ENCODE assay signal across 8 cellular contexts in the genomic region with DNA sequence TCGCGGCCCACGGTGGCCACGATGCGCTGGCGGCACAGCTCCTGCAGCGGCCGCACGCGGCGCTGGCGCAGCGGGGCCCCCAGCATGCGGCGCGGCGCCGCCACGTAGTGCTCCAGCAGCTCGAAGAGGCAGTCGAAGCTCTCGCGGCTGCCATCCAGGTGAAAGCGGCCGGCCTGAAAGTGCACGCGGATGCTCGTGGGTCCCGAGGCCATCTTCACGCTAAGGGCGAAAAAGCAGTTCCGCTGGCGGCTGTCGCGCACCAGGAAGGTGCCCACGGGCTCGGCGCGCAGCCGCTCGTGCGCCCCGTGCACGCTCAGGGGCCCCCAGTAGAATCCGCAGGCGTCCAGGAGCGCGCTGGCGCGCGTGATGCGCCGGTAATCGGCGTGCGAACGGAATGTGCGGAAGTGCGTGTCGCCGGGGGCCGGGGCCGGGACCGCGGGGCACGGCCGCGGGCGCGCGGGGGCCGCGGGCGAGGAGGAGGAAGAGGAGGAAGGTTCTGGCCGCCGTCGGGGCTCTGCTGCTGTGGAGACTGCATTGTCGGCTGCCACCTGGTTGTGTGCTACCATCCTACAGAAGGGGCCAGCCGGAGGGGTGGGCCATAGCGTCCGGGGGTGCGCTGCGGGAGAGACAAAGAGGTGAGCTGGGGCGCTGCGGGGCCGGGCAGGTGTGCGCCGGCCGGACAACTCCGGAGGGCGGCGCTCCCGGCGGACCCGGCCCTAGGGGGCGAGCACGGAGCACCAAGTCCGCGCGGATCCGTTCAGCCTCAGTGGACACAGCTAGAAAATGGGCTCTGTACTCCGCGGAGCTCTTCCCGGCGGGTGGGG. TPM values are rescaled to one million over a fixed set of nuclear protein-coding genes. Genes with fewer than 3 reads are reported as not detected.
A peak's percentile ranks its signal among the peaks of the same experiment; 100 is the strongest.
DNase-seq lines count a peak whose midpoint lies in the region; ATAC-seq, FAIRE-seq and TF ChIP-seq lines count a peak whose summit lies in the region.

No MANE protein-coding gene starts in this region.

- FAIRE-seq in K562 (lab: Jason Lieb, UNC): no peak

- peak overlapping the region; percentile 72 for H2AFZ ChIP-seq in K562 (ENCODE audit: low read depth, low read length)

- in situ Hi-C loops in K562 (cut with MboI): no loop called here

- POLR2A ChIA-PET in K562 (lab: Yijun Ruan, JAX): interaction anchor here (0.5 to 3.2 kb wide), 52 partner anchors 9 to 1024 kb away, joined by 3 to 36 read pairs (median 4); a partner anchor contains a TSS

- no peak for TF ChIP-seq EP300 in K562 (IDR thresholded peaks at IDR 0.05; ENCODE audit: low read length)

- H3K4me2 ChIP-seq in K562 (ENCODE audit: insufficient read depth, low read length): peak overlapping the region; percentile 77

- DNase-seq in NCI-H2107 (lab: John Stamatoyannopoulos, UW) (peak; percentile 25), NCI-H2107 treated with DMSO at 0.1 percent for 48 hours (lab: John Stamatoyannopoulos, UW; ENCODE audit: unreplicated experiment) (no peak), T-helper 1 cell (peak; percentile 40 to 79 (median 63)), K562 (ENCODE audit: extremely low read depth in 1 of 4, low spot score in 3 of 4) (peak; percentile 60 to 75 (median 67)), islet precursor cell (peak; percentile 73)
- DNase-seq in stimulated activated CD4-positive, alpha-beta T cell treated with anti-CD3 and anti-CD28 coated beads, Interleukin-2, amount 100 ng/mL, for 4 hours (ENCODE audit: low read depth): peak; percentile 38

- 0 out of 5 replicates have a peak, but pooled peaks cover 0 to 4% of the 10 kb centered on the region in 2 experiments for H3K27me3 ChIP-seq in K562 (ENCODE audit: control insufficient read depth in 2 of 2, insufficient read depth in 2 of 2, low read length in 2 of 2)

- H3K36me3 ChIP-seq in K562 (ENCODE audit: control insufficient read depth, insufficient read depth, low read length): peaks cover 25% of the 10 kb centered on the region; the same call in 1 of the 3 replicates

- H3K79me2 ChIP-seq in K562 (ENCODE audit: control insufficient read depth, insufficient read depth, low read length): peaks cover 33% of the 10 kb centered on the region

- peaks cover 10% of the 10 kb centered on the region; the same call in 1 of the 2 replicates for H4K20me1 ChIP-seq in K562 (replicated peaks; ENCODE audit: control insufficient read depth, insufficient read depth, low read length)

- H3K9me3 ChIP-seq in K562 (replicated peaks; ENCODE audit: control insufficient read depth, insufficient read depth, low read depth, low read length): no peaks in the 10 kb centered on the region

- TF ChIP-seq RAD21 in K562 (CRISPR knock-in tag; conservative IDR thresholded peaks at IDR 0.05 in 1 of 2, IDR thresholded peaks at IDR 0.05 in 1 of 2): peak in 1 of 2 experiments; percentile 26; a peak in 2 of 4 replicates

- intact Hi-C loops in K562 (cut with micrococcal nuclease): loop anchor here (2.0 to 10.0 kb wide), 3 partner anchors 50 to 150 kb away; no protein-coding TSS in a partner anchor

- CTCF ChIA-PET in K562 (lab: Yijun Ruan, JAX; ENCODE audit: low intra/inter-chr PET ratio): interaction anchor here (0.7 to 5.2 kb wide), 6 partner anchors 43 to 301 kb away, joined by 3 to 58 read pairs (median 5); no protein-coding TSS in a partner anchor

- under 1% methylated on average over 48 of the region's 105 CpGs for WGBS in K562 (ENCODE audit: insufficient coverage, low coverage, missing lambda C conversion rate)

- peaks cover 40 to 47% of the 10 kb centered on the region in 2 experiments; a peak in 4 of 5 replicates for H3K4me1 ChIP-seq in K562 (replicated peaks in 1 of 2; ENCODE audit: control insufficient read depth in 2 of 2, insufficient read depth in 2 of 2, low read length in 2 of 2)

- peak; percentile 34 to 59 (median 35); a peak in 4 of 6 replicates for TF ChIP-seq CTCF in K562 (IDR thresholded peaks at IDR 0.05 in 2 of 3, conservative IDR thresholded peaks at IDR 0.05 in 1 of 3; ENCODE audit: insufficient read depth in 2 of 3, low read depth in 1 of 3, low read length in 3 of 3)

- H3K27ac ChIP-seq in K562 (ENCODE audit: extremely low read depth, low read depth, low read length): peak overlapping the region; percentile 86

- no TSS peak for BruUV-seq in K562 (replicated peaks; lab: Mats Ljungman, UMichigan)

- peak; percentile 8 for ATAC-seq in HG03103 (IDR thresholded peaks at IDR 0.05; ENCODE audit: low read depth, unreplicated experiment)
- peak; percentile 37 for ATAC-seq in K562
- ATAC-seq in GM18868 (IDR thresholded peaks at IDR 0.05; ENCODE audit: unreplicated experiment): no peak

- no peaks in the 10 kb centered on the region for H3K9me1 ChIP-seq in K562 (ENCODE audit: control insufficient read depth, insufficient read depth, low read length)

- peak overlapping the region; percentile 74 to 94 for H3K9ac ChIP-seq in K562 (ENCODE audit: insufficient read depth in 1 of 2, low read depth in 2 of 2, low read length in 2 of 2)

- no peak for TF ChIP-seq POLR2A in K562 (conservative IDR thresholded peaks at IDR 0.05)

- peak overlapping the region; percentile 82 for H3K4me3 ChIP-seq in K562

RNA-seq across cellular contexts. Expression of a gene that starts 0.9 kb away (rescaled TPM):
- 6.9 and 32.4 TPM in 2 replicates for total RNA-seq in K562 (2011; cell fraction: chromatin; rRNA removed; ENCODE audit: low replicate concordance)
- total RNA-seq in K562 (2011; cell fraction: nucleolus; rRNA removed): 49.0 and 69.4 TPM in 2 replicates
- total RNA-seq in K562 (2011; cell fraction: nucleoplasm; rRNA removed): 25.5 and 31.5 TPM in 2 replicates
- 2.9 and 3.3 TPM in 2 replicates for total RNA-seq in K562 (2014; rRNA removed)
- 0.29 and 0.44 TPM in 2 replicates for total RNA-seq in K562 (2014; rRNA removed; fragmentation: Illumina TruSeq; extraction: Trizol)
- total RNA-seq in K562 (2015; rRNA removed; fragmentation: Illumina TruSeq; extraction: Trizol): 1.8 and 2.3 TPM in 2 replicates
- total RNA-seq in K562 (2021): 7.1 and 7.5 TPM in 2 replicates
- polyA plus RNA-seq in K562 (2011; rRNA removed): 3.8 and 6.4 TPM in 2 replicates
- 11.2 and 23.7 TPM in 2 replicates for polyA plus RNA-seq in K562 (2011; cell fraction: cytosol; rRNA removed)
- 30.0 and 38.3 TPM in 2 replicates for polyA plus RNA-seq in K562 (2011; cell fraction: nucleus; rRNA removed)
- polyA plus RNA-seq in K562 (2012): 8.5 and 19.6 TPM in 2 replicates
- 1.1 and 1.4 TPM in 2 replicates for polyA plus RNA-seq in K562 (2014; fragmentation: Illumina TruSeq; extraction: Trizol)
- polyA plus RNA-seq in K562 (2014; fragmentation: Nextera tagmentation; extraction: Ambion mirVana): under 1 TPM; 0.04 to 0.10 TPM
- polyA plus RNA-seq in K562 (2014; rRNA removed): 6.2 and 7.2 TPM in 2 replicates
- 1.2 and 1.6 TPM in 2 replicates for polyA minus RNA-seq in K562 (2011; rRNA and poly(A)+ RNA removed)
- polyA minus RNA-seq in K562 (2011; cell fraction: cytosol; rRNA and poly(A)+ RNA removed): 6.1 and 17.1 TPM in 2 replicates
- 33.7 and 41.5 TPM in 2 replicates for polyA minus RNA-seq in K562 (2011; cell fraction: nucleus; rRNA and poly(A)+ RNA removed)

RNA-seq across cellular contexts. Expression of a gene that starts 14.0 kb away (rescaled TPM):
- total RNA-seq in K562 (2011; cell fraction: chromatin; rRNA removed; ENCODE audit: low replicate concordance): not detected in 2 replicates
- not detected in 2 replicates for total RNA-seq in K562 (2011; cell fraction: nucleolus; rRNA removed)
- not detected in 2 replicates for total RNA-seq in K562 (2011; cell fraction: nucleoplasm; rRNA removed)
- total RNA-seq in K562 (2014; rRNA removed) (not detected in 2 replicates), K562 (2014; rRNA removed; fragmentation: Illumina TruSeq; extraction: Trizol) (not detected in 2 replicates), K562 (2015; rRNA removed; fragmentation: Illumina TruSeq; extraction: Trizol) (not detected in 2 replicates), K562 (2021) (not detected in 2 replicates)
- polyA plus RNA-seq in K562 (2011; rRNA removed) (not detected in 2 replicates), K562 (2014; fragmentation: Illumina TruSeq; extraction: Trizol) (not detected in 2 replicates), K562 (2014; fragmentation: Nextera tagmentation; extraction: Ambion mirVana) (not detected), K562 (2014; rRNA removed) (not detected in 2 replicates)
- polyA plus RNA-seq in K562 (2011; cell fraction: cytosol; rRNA removed): not detected in 2 replicates
- not detected in 2 replicates for polyA plus RNA-seq in K562 (2011; cell fraction: nucleus; rRNA removed)
- polyA plus RNA-seq in K562 (2012): not detected in 2 replicates
- not detected in 2 replicates for polyA minus RNA-seq in K562 (2011; rRNA and poly(A)+ RNA removed)
- polyA minus RNA-seq in K562 (2011; cell fraction: cytosol; rRNA and poly(A)+ RNA removed): not detected in 2 replicates
- polyA minus RNA-seq in K562 (2011; cell fraction: nucleus; rRNA and poly(A)+ RNA removed): not detected in 2 replicates

RNA-seq across cellular contexts. Expression of a gene that starts 18.3 kb away (rescaled TPM):
- not detected in 2 replicates for total RNA-seq in K562 (2011; cell fraction: chromatin; rRNA removed; ENCODE audit: low replicate concordance)
- not detected in 2 replicates for total RNA-seq in K562 (2011; cell fraction: nucleolus; rRNA removed)
- not detected in 2 replicates for total RNA-seq in K562 (2011; cell fraction: nucleoplasm; rRNA removed)
- total RNA-seq in K562 (2014; rRNA removed): not detected in 2 replicates
- total RNA-seq in K562 (2014; rRNA removed; fragmentation: Illumina TruSeq; extraction: Trizol): not detected in 2 replicates
- total RNA-seq in K562 (2015; rRNA removed; fragmentation: Illumina TruSeq; extraction: Trizol): not detected in 2 replicates
- total RNA-seq in K562 (2021): not detected in 2 replicates
- polyA plus RNA-seq in K562 (2011; rRNA removed): not detected in 2 replicates
- polyA plus RNA-seq in K562 (2011; cell fraction: cytosol; rRNA removed): not detected in 2 replicates
- not detected in 2 replicates for polyA plus RNA-seq in K562 (2011; cell fraction: nucleus; rRNA removed)
- not detected in 2 replicates for polyA plus RNA-seq in K562 (2012)
- not detected in 2 replicates for polyA plus RNA-seq in K562 (2014; fragmentation: Illumina TruSeq; extraction: Trizol)
- not detected for polyA plus RNA-seq in K562 (2014; fragmentation: Nextera tagmentation; extraction: Ambion mirVana)
- not detected in 2 replicates for polyA plus RNA-seq in K562 (2014; rRNA removed)
- not detected in 2 replicates for polyA minus RNA-seq in K562 (2011; rRNA and poly(A)+ RNA removed)
- not detected in 2 replicates for polyA minus RNA-seq in K562 (2011; cell fraction: cytosol; rRNA and poly(A)+ RNA removed)
- not detected in 2 replicates for polyA minus RNA-seq in K562 (2011; cell fraction: nucleus; rRNA and poly(A)+ RNA removed)

RNA-seq across cellular contexts. Expression of a gene that starts 21.2 kb away (rescaled TPM):
- not detected in 2 replicates for total RNA-seq in K562 (2011; cell fraction: chromatin; rRNA removed; ENCODE audit: low replicate concordance)
- total RNA-seq in K562 (2011; cell fraction: nucleolus; rRNA removed): not detected in 2 replicates
- not detected in 2 replicates for total RNA-seq in K562 (2011; cell fraction: nucleoplasm; rRNA removed)
- total RNA-seq in K562 (2014; rRNA removed) (not detected in 2 replicates), K562 (2014; rRNA removed; fragmentation: Illumina TruSeq; extraction: Trizol) (not detected in 2 replicates), K562 (2015; rRNA removed; fragmentation: Illumina TruSeq; extraction: Trizol) (not detected in 2 replicates), K562 (2021) (not detected in 2 replicates)
- polyA plus RNA-seq in K562 (2011; rRNA removed) (not detected in 2 replicates), K562 (2014; fragmentation: Illumina TruSeq; extraction: Trizol) (not detected in 2 replicates), K562 (2014; fragmentation: Nextera tagmentation; extraction: Ambion mirVana) (not detected), K562 (2014; rRNA removed) (not detected in 2 replicates)
- not detected in 2 replicates for polyA plus RNA-seq in K562 (2011; cell fraction: cytosol; rRNA removed)
- not detected in 2 replicates for polyA plus RNA-seq in K562 (2011; cell fraction: nucleus; rRNA removed)
- polyA plus RNA-seq in K562 (2012): not detected in 2 replicates
- not detected in 2 replicates for polyA minus RNA-seq in K562 (2011; rRNA and poly(A)+ RNA removed)
- polyA minus RNA-seq in K562 (2011; cell fraction: cytosol; rRNA and poly(A)+ RNA removed): not detected in 2 replicates
- polyA minus RNA-seq in K562 (2011; cell fraction: nucleus; rRNA and poly(A)+ RNA removed): not detected in 2 replicates

RNA-seq across cellular contexts. Expression of a gene that starts 26.0 kb away (rescaled TPM):
- total RNA-seq in K562 (2011; cell fraction: chromatin; rRNA removed; ENCODE audit: low replicate concordance): not detected in 2 replicates
- not detected in 2 replicates for total RNA-seq in K562 (2011; cell fraction: nucleolus; rRNA removed)
- total RNA-seq in K562 (2011; cell fraction: nucleoplasm; rRNA removed): not detected in 2 replicates
- total RNA-seq in K562 (2014; rRNA removed) (not detected in 2 replicates), K562 (2014; rRNA removed; fragmentation: Illumina TruSeq; extraction: Trizol) (not detected in 2 replicates), K562 (2015; rRNA removed; fragmentation: Illumina TruSeq; extraction: Trizol) (not detected in 2 replicates), K562 (2021) (not detected in 2 replicates)
- polyA plus RNA-seq in K562 (2011; rRNA removed) (not detected in 2 replicates), K562 (2014; fragmentation: Illumina TruSeq; extraction: Trizol) (not detected in 2 replicates), K562 (2014; fragmentation: Nextera tagmentation; extraction: Ambion mirVana) (not detected), K562 (2014; rRNA removed) (not detected in 2 replicates)
- polyA plus RNA-seq in K562 (2011; cell fraction: cytosol; rRNA removed): not detected in 2 replicates
- not detected in 2 replicates for polyA plus RNA-seq in K562 (2011; cell fraction: nucleus; rRNA removed)
- not detected in 2 replicates for polyA plus RNA-seq in K562 (2012)
- polyA minus RNA-seq in K562 (2011; rRNA and poly(A)+ RNA removed): not detected in 2 replicates
- not detected in 2 replicates for polyA minus RNA-seq in K562 (2011; cell fraction: cytosol; rRNA and poly(A)+ RNA removed)
- polyA minus RNA-seq in K562 (2011; cell fraction: nucleus; rRNA and poly(A)+ RNA removed): not detected in 2 replicates
